In the genomic region with DNA sequence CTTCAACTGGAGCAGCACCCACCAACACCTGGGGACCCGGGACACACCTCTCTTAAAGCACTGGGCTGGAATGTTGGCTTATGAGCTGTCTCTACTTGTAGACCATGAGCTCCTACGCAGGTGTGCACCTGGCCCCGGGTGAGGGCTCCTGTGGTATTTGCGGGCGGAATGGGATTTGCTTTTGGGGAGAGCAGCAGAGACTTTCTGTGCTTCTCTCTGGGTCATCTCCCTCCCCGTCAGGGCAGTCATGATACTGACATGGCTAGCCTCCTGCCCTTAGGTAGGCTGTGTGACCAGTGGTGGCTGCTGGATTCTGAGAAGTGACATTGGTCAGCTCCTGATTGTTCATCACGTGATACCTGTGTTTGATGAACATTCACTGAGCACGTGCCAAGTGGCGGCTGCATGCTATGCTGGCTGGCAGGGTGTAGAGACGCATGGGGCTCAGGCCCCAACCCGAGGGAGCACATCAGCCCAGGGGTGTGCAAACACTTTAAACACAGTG, we compare ENCODE assay signal across 24 cellular contexts. TPM values are rescaled to one million over a fixed set of nuclear protein-coding genes. Genes with fewer than 3 reads are reported as not detected.
"Had no signal": no experiment of that assay in that cellular context is flagged by ENCODE, and none has a peak within 500 bp of the region (broad histone marks: within the 10 kb centered on the region; RNA-seq: fewer than 3 reads in every experiment).

No MANE protein-coding gene starts in this region.

- H3K4me1 ChIP-seq: colonic mucosa, gastroesophageal sphincter, pancreas, spleen, tibial artery had no signal

- H3K9me3 ChIP-seq: colonic mucosa, gastroesophageal sphincter, neutrophil, pancreas, tibial artery had no signal

- H3K4me3 Mint-ChIP-seq: activated B cell treated with CpG ODN at 0.5 μM for 24 hours; activated CD4-positive, alpha-beta T cell treated with anti-CD3 and anti-CD28 coated beads, Interleukin-2, amount 10 ng/mL, durations not matched to agents 24 days and 14 days; activated CD8-positive, alpha-beta T cell treated with anti-CD3 and anti-CD28 coated beads for 36 hours; central memory CD8-positive, alpha-beta T cell had no signal

- H3K9me3 Mint-ChIP-seq: central memory CD8-positive, alpha-beta T cell had no signal

- H3K27me3 Mint-ChIP-seq: activated CD8-positive, alpha-beta T cell treated with anti-CD3 and anti-CD28 coated beads for 36 hours had no signal

- H3K4me1 Mint-ChIP-seq: activated B cell treated with CpG ODN at 0.5 μM for 24 hours; activated CD4-positive, alpha-beta T cell treated with anti-CD3 and anti-CD28 coated beads, Interleukin-2, amount 10 ng/mL, durations not matched to agents 24 days and 14 days; central memory CD8-positive, alpha-beta T cell had no signal

- H3K27ac Mint-ChIP-seq: activated B cell treated with CpG ODN at 0.5 μM for 24 hours; activated CD4-positive, alpha-beta T cell treated with anti-CD3 and anti-CD28 coated beads, Interleukin-2, amount 10 ng/mL, durations not matched to agents 24 days and 14 days; activated CD8-positive, alpha-beta T cell treated with anti-CD3 and anti-CD28 coated beads for 36 hours; activated T-helper 2 cell treated with anti-CD3 and anti-CD28 coated beads, Interferon-gamma antibody, Interleukin-2, Interleukin-4, amounts not matched to agents 10 μg/mL and 5 μg/mL and 100 μg/mL, durations not matched to agents 14 hours and 24 hours and 36 hours had no signal

- H3K4me3 ChIP-seq: colonic mucosa, gastroesophageal sphincter, pancreas, spleen, tibial artery had no signal

- H3K27ac ChIP-seq: brain microvascular endothelial cell, colonic mucosa, gastroesophageal sphincter, neutrophil, pancreas, spleen, tibial artery had no signal

- H3K36me3 ChIP-seq: brain microvascular endothelial cell, colonic mucosa, gastroesophageal sphincter, neutrophil, pancreas, spleen, tibial artery had no signal

- DNase-seq: activated B cell treated with CpG ODN at 0.5 μM for 24 hours; activated CD4-positive, alpha-beta T cell treated with anti-CD3 and anti-CD28 coated beads, Interleukin-2, amount 10 ng/mL, durations not matched to agents 24 days and 14 days; activated CD8-positive, alpha-beta T cell treated with anti-CD3 and anti-CD28 coated beads for 36 hours; activated naive CD4-positive, alpha-beta T cell treated with Interleukin-2 at 50 U/mL for 16 hours; activated T-cell treated with anti-CD3 and anti-CD28 coated beads, Interleukin-2, amount 50 U/mL, for 1 hour; anterior cingulate cortex; brain microvascular endothelial cell; colonic mucosa; mesendoderm; naive thymus-derived CD4-positive, alpha-beta T cell; pancreas; spleen; stimulated activated CD8-positive, alpha-beta memory T cell treated with anti-CD3 and anti-CD28 coated beads, Interleukin-4, amount 100 ng/mL, for 48 hours; stimulated activated naive CD4-positive, alpha-beta T cell; substantia nigra; T-helper 1 cell; T-helper 9 cell had no signal

- H3K27me3 ChIP-seq: brain microvascular endothelial cell, colonic mucosa, neutrophil, pancreas had no signal

- ATAC-seq: activated CD8-positive, alpha-beta T cell treated with anti-CD3 and anti-CD28 coated beads for 36 hours; gastroesophageal sphincter; naive thymus-derived CD4-positive, alpha-beta T cell had no signal

- FAIRE-seq: pancreas had no signal

RNA-seq across cellular contexts. Expression of a gene that starts 52.0 kb away (rescaled TPM):
- total RNA-seq: activated CD4-positive, alpha-beta T cell treated with anti-CD3 and anti-CD28 coated beads, Interleukin-2, amount 10 ng/mL, durations not matched to agents 24 days and 14 days; activated CD8-positive, alpha-beta T cell treated with anti-CD3 and anti-CD28 coated beads for 36 hours; activated T-helper 2 cell treated with anti-CD3 and anti-CD28 coated beads, Interferon-gamma antibody, Interleukin-2, Interleukin-4, amounts not matched to agents 10 μg/mL and 5 μg/mL and 100 μg/mL, durations not matched to agents 14 hours and 24 hours and 36 hours; gastroesophageal sphincter; mucosa of gallbladder; urinary bladder had no signal
- polyA plus RNA-seq: urinary bladder had no signal
